ENCODE assay signal across 26 cellular contexts in genomic region chr3:37372669-37373068, GRCh38.
DNase-seq lines count a peak whose midpoint lies in the region; ATAC-seq, FAIRE-seq and TF ChIP-seq lines count a peak whose summit lies in the region.
"Had no signal": no experiment of that assay in that cellular context is flagged by ENCODE, and none has a peak within 500 bp of the region (broad histone marks: within the 10 kb centered on the region; RNA-seq: fewer than 3 reads in every experiment).

No MANE protein-coding gene starts in this region.

- no peaks in the 10 kb centered on the region for H3K79me2 ChIP-seq in PC-3 (ENCODE audit: low read length)

- no peaks in the 10 kb centered on the region for H3K4me1 Mint-ChIP-seq in activated naive CD4-positive, alpha-beta T cell treated with anti-CD3 and anti-CD28 coated beads, Interleukin-2, amount 50 U/mL, for 24 hours
- H3K4me1 Mint-ChIP-seq in CD4-positive, alpha-beta T cell (ENCODE audit: low read depth): no peaks in the 10 kb centered on the region
- H3K4me1 Mint-ChIP-seq: CD8-positive, alpha-beta memory T cell had no signal

- no peak for DNase-seq in activated naive CD4-positive, alpha-beta T cell treated with anti-CD3 and anti-CD28 coated beads, Interleukin-2, amount 50 U/mL, for 16 hours
- no peak for DNase-seq in A549 (ENCODE audit: low read depth in 1 of 2, low spot score in 1 of 2)
- no peak for DNase-seq in PC-3
- no peak for DNase-seq in SIG-M5 (lab: John Stamatoyannopoulos, UW)
- no peak for DNase-seq in CD4-positive, alpha-beta T cell
- DNase-seq: 8988T; AML-193; CD4-positive, alpha-beta memory T cell; CD8-positive, alpha-beta memory T cell; COR-L47; DMS 273 treated with DMSO at 0.1 percent for 48 hours; DMS153; DMS53; DMS79; DND-41; EL; GDM1 had no signal

- H3K9ac ChIP-seq in PC-3 (ENCODE audit: low read length): no peak overlapping the region
- H3K9ac ChIP-seq: BLaER1 treated with 17β-estradiol and CSF1 and Interleukin-3, amounts not matched to agents 10 nM and 100 nM had no signal

- POLR2A ChIA-PET in A549 (lab: Yijun Ruan, JAX) (no interaction called here), PC-3 (lab: Charles Lee; ENCODE audit: unreplicated experiment) (no interaction called here)
- POLR2A ChIA-PET in CD4-positive, alpha-beta T cell (lab: Charles Lee): no interaction called here

- H3K9me3 ChIP-seq in A549: no peaks in the 10 kb centered on the region
- H3K9me3 ChIP-seq in PC-3 (ENCODE audit: low read length): no peaks in the 10 kb centered on the region
- no peaks in the 10 kb centered on the region for H3K9me3 ChIP-seq in CD4-positive, alpha-beta T cell (ENCODE audit: control insufficient read depth, low read length)

- peak overlapping the region; percentile 17 for H3K27ac Mint-ChIP-seq in activated naive CD4-positive, alpha-beta T cell treated with anti-CD3 and anti-CD28 coated beads, Interleukin-2, amount 50 U/mL, for 24 hours
- H3K27ac Mint-ChIP-seq in CD4-positive, alpha-beta T cell: no peak overlapping the region
- H3K27ac Mint-ChIP-seq: B cell had no signal

- ATAC-seq in A549 (no peak), PC-3 (no peak)
- ATAC-seq in CD4-positive, alpha-beta T cell (ENCODE audit: poor library complexity): no peak
- ATAC-seq: GM12878 had no signal

- no peak overlapping the region for H2AFZ ChIP-seq in PC-3 (ENCODE audit: low read length)

- H3K27ac ChIP-seq in A549: no peak overlapping the region
- no peak overlapping the region for H3K27ac ChIP-seq in PC-3 (ENCODE audit: low read length)
- no peak overlapping the region for H3K27ac ChIP-seq in CD4-positive, alpha-beta T cell (ENCODE audit: low read depth, low read length)
- H3K27ac ChIP-seq: BLaER1 treated with 17β-estradiol and CSF1 and Interleukin-3, amounts not matched to agents 10 nM and 100 nM; C4-2B had no signal

- H3K4me1 ChIP-seq in A549 (no peaks in the 10 kb centered on the region), PC-3 (ENCODE audit: insufficient read depth, low read length) (no peaks in the 10 kb centered on the region)

- FAIRE-seq in A549 (lab: Jason Lieb, UNC): no peak
- FAIRE-seq in endometrium (lab: Jason Lieb, UNC): peak; percentile 8
- FAIRE-seq: A204.1, GM12878, GM12892, GM18507 had no signal

- no peak overlapping the region for H3K4me2 ChIP-seq in A549
- H3K4me2 ChIP-seq in PC-3 (ENCODE audit: low read length): no peak overlapping the region
- H3K4me2 ChIP-seq: BLaER1 treated with 17β-estradiol and CSF1 and Interleukin-3, amounts not matched to agents 10 nM and 100 nM had no signal

- no peaks in the 10 kb centered on the region for H3F3A ChIP-seq in PC-3 (ENCODE audit: low read length, unreplicated experiment)

- no peak overlapping the region for H3K4me3 Mint-ChIP-seq in activated naive CD4-positive, alpha-beta T cell treated with anti-CD3 and anti-CD28 coated beads, Interleukin-2, amount 50 U/mL, for 24 hours
- H3K4me3 Mint-ChIP-seq in CD4-positive, alpha-beta T cell: no peak overlapping the region
- H3K4me3 Mint-ChIP-seq: B cell; CD4-positive, alpha-beta memory T cell; CD8-positive, alpha-beta memory T cell had no signal

- no peaks in the 10 kb centered on the region for H3K27me3 ChIP-seq in PC-3 (ENCODE audit: low read length)
- H3K27me3 ChIP-seq in CD4-positive, alpha-beta T cell (ENCODE audit: control insufficient read depth, insufficient read depth, low read length): no peaks in the 10 kb centered on the region
- H3K27me3 ChIP-seq: BLaER1 treated with 17β-estradiol and CSF1 and Interleukin-3, amounts not matched to agents 10 nM and 100 nM had no signal

- no peak for TF ChIP-seq RAD21 in A549 (conservative IDR thresholded peaks at IDR 0.05 in 1 of 2, IDR thresholded peaks at IDR 0.05 in 1 of 2)

- TF ChIP-seq EP300 in A549 (IDR thresholded peaks at IDR 0.05): no peak

- TSS peak; percentile 1 for BruUV-seq in PC-3 (replicated peaks; lab: Mats Ljungman, UMichigan)

- no peaks in the 10 kb centered on the region for H3K27me3 Mint-ChIP-seq in activated naive CD4-positive, alpha-beta T cell treated with anti-CD3 and anti-CD28 coated beads, Interleukin-2, amount 50 U/mL, for 24 hours
- no peaks in the 10 kb centered on the region for H3K27me3 Mint-ChIP-seq in CD4-positive, alpha-beta T cell
- H3K27me3 Mint-ChIP-seq: B cell; CD4-positive, alpha-beta memory T cell; CD8-positive, alpha-beta memory T cell had no signal

- H3K4me3 ChIP-seq in A549 (no peak overlapping the region), PC-3 (ENCODE audit: low read length) (no peak overlapping the region)
- H3K4me3 ChIP-seq: BLaER1 treated with 17β-estradiol and CSF1 and Interleukin-3, amounts not matched to agents 10 nM and 100 nM; GM12878 had no signal

- no peaks in the 10 kb centered on the region for H4K20me1 ChIP-seq in PC-3 (ENCODE audit: low read length)

- TF ChIP-seq CTCF in A549 (IDR thresholded peaks at IDR 0.05) (no peak), PC-3 (conservative IDR thresholded peaks at IDR 0.05; ENCODE audit: low read depth, low read length) (no peak)
- TF ChIP-seq CTCF in CD4-positive, alpha-beta T cell (IDR thresholded peaks at IDR 0.05): no peak

- CTCF ChIA-PET in A549 (lab: Yijun Ruan, JAX) (no interaction called here), PC-3 (lab: Charles Lee) (no interaction called here)
- CTCF ChIA-PET in CD4-positive, alpha-beta T cell (lab: Charles Lee): no interaction called here

- no peaks in the 10 kb centered on the region for H3K9me2 ChIP-seq in PC-3 (replicated peaks; ENCODE audit: low read length)

- peaks cover 7% of the 10 kb centered on the region; the same call in 1 of the 2 replicates for H3K36me3 ChIP-seq in PC-3 (ENCODE audit: low read depth, low read length)

- H3K9me3 Mint-ChIP-seq in activated naive CD4-positive, alpha-beta T cell treated with anti-CD3 and anti-CD28 coated beads, Interleukin-2, amount 50 U/mL, for 24 hours: peaks cover 7% of the 10 kb centered on the region
- peaks cover 7% of the 10 kb centered on the region for H3K9me3 Mint-ChIP-seq in CD4-positive, alpha-beta T cell

- peaks cover 36% of the 10 kb centered on the region for H3K36me3 Mint-ChIP-seq in activated naive CD4-positive, alpha-beta T cell treated with anti-CD3 and anti-CD28 coated beads, Interleukin-2, amount 50 U/mL, for 24 hours
- H3K36me3 Mint-ChIP-seq in CD4-positive, alpha-beta T cell (ENCODE audit: low read depth): peaks cover 87% of the 10 kb centered on the region

- intact Hi-C loops in PC-3 (cut with micrococcal nuclease): no loop called here
- intact Hi-C loops in CD4-positive, alpha-beta T cell (cut with DNase I, micrococcal nuclease): no loop called here

- TF ChIP-seq POLR2A in A549 (IDR thresholded peaks at IDR 0.05; ENCODE audit: low read length): no peak

TF ChIP-seq in A549, 52 proteins besides CTCF, POLR2A, EP300 and RAD21:
- TF ChIP-seq MAFK (IDR thresholded peaks at IDR 0.05; ENCODE audit: partially characterized antibody) (peak; percentile 32), TFCP2L1 (CRISPR knock-in tag; IDR thresholded peaks at IDR 0.05) (no peak)
